ENCODE assay signal across 14 cellular contexts in genomic region chr14:86799244-86799647, GRCh38.
DNase-seq lines count a peak whose midpoint lies in the region; ATAC-seq and TF ChIP-seq lines count a peak whose summit lies in the region.
"Had no signal": no experiment of that assay in that cellular context is flagged by ENCODE, and none has a peak within 500 bp of the region (broad histone marks: within the 10 kb centered on the region; RNA-seq: fewer than 3 reads in every experiment).

No MANE protein-coding gene starts in this region.

- CTCF ChIA-PET in MCF 10A (lab: Yijun Ruan, JAX) = interaction anchor here (0.6 kb wide), 1 partner anchor 433 kb away, joined by 4 read pairs; no protein-coding TSS in a partner anchor

- no peaks in the 10 kb centered on the region for H3K9me3 ChIP-seq in breast epithelium
- H3K9me3 ChIP-seq in aorta (ENCODE audit: control insufficient read depth, low read length) = no peaks in the 10 kb centered on the region
- H3K9me3 ChIP-seq: BLaER1, heart left ventricle had no signal

- no peak overlapping the region for H3K27ac ChIP-seq in breast epithelium
- H3K27ac ChIP-seq in aorta (ENCODE audit: low read depth in 1 of 2, low read length in 2 of 2) = no peak overlapping the region
- H3K27ac ChIP-seq: BLaER1, heart left ventricle had no signal

- ATAC-seq in aorta (ENCODE audit: low FRiP score) = peak; percentile 52
- ATAC-seq in GM21360 (IDR thresholded peaks at IDR 0.05; ENCODE audit: unreplicated experiment) = no peak
- no peak for ATAC-seq in GM21723 (IDR thresholded peaks at IDR 0.05; ENCODE audit: unreplicated experiment)
- no peak for ATAC-seq in HG03571 (IDR thresholded peaks at IDR 0.05; ENCODE audit: unreplicated experiment)
- ATAC-seq: activated CD4-positive, alpha-beta T cell treated with anti-CD3 and anti-CD28 coated beads for 36 hours had no signal

- H3K4me3 ChIP-seq in breast epithelium = no peak overlapping the region
- no peak overlapping the region for H3K4me3 ChIP-seq in foreskin fibroblast (ENCODE audit: low read depth in 1 of 2, low read length in 2 of 2)
- no peak overlapping the region for H3K4me3 ChIP-seq in aorta (ENCODE audit: low read length in 2 of 2)
- H3K4me3 ChIP-seq: BLaER1, heart left ventricle had no signal

- H3K4me1 Mint-ChIP-seq in MCF 10A (ENCODE audit: insufficient read depth, unreplicated experiment) = peaks cover 12% of the 10 kb centered on the region
- H3K4me1 Mint-ChIP-seq: activated CD4-positive, alpha-beta T cell treated with anti-CD3 and anti-CD28 coated beads for 36 hours; activated naive CD8-positive, alpha-beta T cell treated with anti-CD3 and anti-CD28 coated beads for 36 hours had no signal

- BruUV-seq in MCF 10A (replicated peaks; lab: Mats Ljungman, UMichigan) = no TSS peak

- intact Hi-C loops in MCF 10A (cut with micrococcal nuclease) = loop anchor here (10.0 kb wide), 1 partner anchor 246 kb away; no protein-coding TSS in a partner anchor
- intact Hi-C loops in breast epithelium (cut with DNase I; ENCODE audit: low total_unique reads) = no loop called here
- intact Hi-C loops in aorta (cut with DNase I) = no loop called here

- H3K4me1 ChIP-seq in breast epithelium = no peaks in the 10 kb centered on the region
- H3K4me1 ChIP-seq in aorta (ENCODE audit: control insufficient read depth in 1 of 2, insufficient read depth in 2 of 2, low read length in 2 of 2) = no peaks in the 10 kb centered on the region
- H3K4me1 ChIP-seq: BLaER1, heart left ventricle had no signal

- POLR2A ChIA-PET in MCF 10A (lab: Yijun Ruan, JAX) = interaction anchor here (0.6 to 0.7 kb wide), 2 partner anchors 13 to 1199 kb away, joined by 3 to 4 read pairs; no protein-coding TSS in a partner anchor

- no peak overlapping the region for H3K4me3 Mint-ChIP-seq in MCF 10A (ENCODE audit: unreplicated experiment)
- H3K4me3 Mint-ChIP-seq: activated CD4-positive, alpha-beta T cell treated with anti-CD3 and anti-CD28 coated beads for 36 hours; activated naive CD8-positive, alpha-beta T cell treated with anti-CD3 and anti-CD28 coated beads for 36 hours had no signal

- WGBS in aorta, 2 donors = 34 to 39% methylated on average over 2 of the region's 2 CpGs

- H3K36me3 Mint-ChIP-seq in MCF 10A (ENCODE audit: insufficient read depth, unreplicated experiment) = no peaks in the 10 kb centered on the region
- H3K36me3 Mint-ChIP-seq: activated naive CD8-positive, alpha-beta T cell treated with anti-CD3 and anti-CD28 coated beads for 36 hours had no signal

- H3K27me3 ChIP-seq in breast epithelium (no peaks in the 10 kb centered on the region), aorta (ENCODE audit: control insufficient read depth in 1 of 2, insufficient read depth in 2 of 2, low read length in 1 of 2) (no peaks in the 10 kb centered on the region)
- H3K27me3 ChIP-seq: BLaER1, heart left ventricle had no signal

- H3K9me3 Mint-ChIP-seq in MCF 10A (ENCODE audit: unreplicated experiment) = no peaks in the 10 kb centered on the region
- H3K9me3 Mint-ChIP-seq: activated naive CD8-positive, alpha-beta T cell treated with anti-CD3 and anti-CD28 coated beads for 36 hours had no signal

- no peaks in the 10 kb centered on the region for H3K27me3 Mint-ChIP-seq in MCF 10A (ENCODE audit: insufficient read depth, unreplicated experiment)
- H3K27me3 Mint-ChIP-seq: activated CD4-positive, alpha-beta T cell treated with anti-CD3 and anti-CD28 coated beads for 36 hours; activated naive CD8-positive, alpha-beta T cell treated with anti-CD3 and anti-CD28 coated beads for 36 hours had no signal

- no peak for TF ChIP-seq POLR2A in breast epithelium (IDR thresholded peaks at IDR 0.05)

- TF ChIP-seq CTCF in MCF 10A (IDR thresholded peaks at IDR 0.05; ENCODE audit: unreplicated experiment) = no peak
- TF ChIP-seq CTCF in breast epithelium (IDR thresholded peaks at IDR 0.05) = no peak
- TF ChIP-seq CTCF in foreskin fibroblast (IDR thresholded peaks at IDR 0.05; ENCODE audit: low read depth, low read length) = peak; percentile 12

- DNase-seq in MCF 10A (ENCODE audit: unreplicated experiment) (peak; percentile 93), breast epithelium (ENCODE audit: low spot score in 2 of 2) (no peak), RPMI7951 (ENCODE audit: low read depth) (peak; percentile 70), foreskin fibroblast (peak; percentile 94 to 98), aorta (no peak)
- DNase-seq: activated CD4-positive, alpha-beta T cell treated with anti-CD3 and anti-CD28 coated beads for 36 hours; activated naive CD8-positive, alpha-beta T cell treated with anti-CD3 and anti-CD28 coated beads for 36 hours; GOT3; heart left ventricle; NCI-H526 treated with DMSO at 0.1 percent for 48 hours had no signal

- H3K36me3 ChIP-seq in breast epithelium = no peaks in the 10 kb centered on the region
- no peaks in the 10 kb centered on the region for H3K36me3 ChIP-seq in aorta (ENCODE audit: control insufficient read depth in 1 of 2, insufficient read depth in 2 of 2, low read length in 1 of 2)
- H3K36me3 ChIP-seq: BLaER1, heart left ventricle had no signal

- peak overlapping the region; percentile 58 for H3K27ac Mint-ChIP-seq in MCF 10A (ENCODE audit: low read depth, unreplicated experiment)
- H3K27ac Mint-ChIP-seq: activated CD4-positive, alpha-beta T cell treated with anti-CD3 and anti-CD28 coated beads for 36 hours; activated naive CD8-positive, alpha-beta T cell treated with anti-CD3 and anti-CD28 coated beads for 36 hours had no signal

Comparison
In these comparisons a context has a peak if more than half of its experiments do, and no peak if none do; other contexts are left out.
1. DNase-seq: peak in MCF 10A (single experiment), RPMI7951 (single experiment) and foreskin fibroblast (2 of 2); none in breast epithelium (0 of 2) and aorta (0 of 2).